24 cellular contexts compared by ENCODE assay signal in the genomic region with DNA sequence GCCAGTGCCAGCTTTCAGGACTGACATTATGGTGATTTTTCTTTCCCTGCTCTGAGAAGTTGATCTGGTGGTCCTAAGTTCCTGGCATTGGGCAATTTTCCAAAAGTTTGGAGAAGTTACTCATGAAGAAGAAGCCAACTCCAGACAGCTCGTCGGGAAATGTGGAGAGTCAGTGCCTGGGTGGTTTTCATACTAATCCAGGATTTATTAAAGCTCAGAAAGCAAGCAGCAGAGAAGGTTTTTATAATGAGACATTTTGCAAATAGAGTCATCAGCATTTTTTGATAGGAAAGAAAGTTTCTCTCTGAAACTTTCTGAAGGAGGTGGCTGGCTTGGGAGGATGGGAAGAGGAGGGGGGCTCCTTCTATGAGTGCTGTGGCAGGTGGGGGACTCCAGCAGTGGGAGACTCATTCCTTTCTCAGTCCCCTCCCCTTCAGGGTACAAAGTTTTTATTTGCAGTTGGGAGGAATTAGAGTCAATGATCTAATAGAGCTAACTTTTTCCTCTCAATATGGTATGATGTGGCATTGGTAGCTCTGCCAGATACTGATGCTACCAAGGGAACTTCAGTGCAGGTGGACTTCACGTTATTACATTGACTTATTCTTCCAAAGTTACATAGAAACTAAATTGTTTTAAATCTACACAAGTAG. TPM values are rescaled to one million over a fixed set of nuclear protein-coding genes. Genes with fewer than 3 reads are reported as not detected.
DNase-seq lines count a peak whose midpoint lies in the region; ATAC-seq, FAIRE-seq and TF ChIP-seq lines count a peak whose summit lies in the region.
"Had no signal": no experiment of that assay in that cellular context is flagged by ENCODE, and none has a peak within 500 bp of the region (broad histone marks: within the 10 kb centered on the region; RNA-seq: fewer than 3 reads in every experiment).

No MANE protein-coding gene starts in this region.

- WGBS in HepG2 (ENCODE audit: low lambda C conversion rate) = 49% methylated on average over 3 of the region's 3 CpGs
- 82 to 86% methylated on average over 3 of the region's 3 CpGs for WGBS in heart right ventricle, 2 donors

- H3K27me3 ChIP-seq in BLaER1 treated with 17β-estradiol and CSF1 and Interleukin-3, amounts not matched to agents 10 nM and 100 nM = no peaks in the 10 kb centered on the region
- H3K27me3 ChIP-seq in HepG2 (ENCODE audit: control insufficient read depth in 1 of 2, insufficient read depth in 2 of 2, low read length in 2 of 2) (no peaks in the 10 kb centered on the region), heart right ventricle (peaks cover 0 to 80% (median 52%) of the 10 kb centered on the region in 7 donors)
- H3K27me3 ChIP-seq: pancreas, sigmoid colon had no signal

- no peak overlapping the region for H3K4me3 ChIP-seq in BLaER1 treated with 17β-estradiol and CSF1 and Interleukin-3, amounts not matched to agents 10 nM and 100 nM
- H3K4me3 ChIP-seq in HepG2 (replicated peaks in 1 of 3; ENCODE audit: insufficient read depth in 1 of 3, low read depth in 2 of 3, low read length in 3 of 3) (no peak overlapping the region), heart right ventricle (no peak overlapping the region)
- H3K4me3 ChIP-seq: pancreas, sigmoid colon had no signal

- H3K27ac Mint-ChIP-seq in activated CD8-positive, alpha-beta T cell treated with anti-CD3 and anti-CD28 coated beads, Interleukin-2, amount 10 ng/mL, durations not matched to agents 7 days and 5 days = peak overlapping the region; percentile 91
- H3K27ac Mint-ChIP-seq: endodermal cell had no signal

- no peak for FAIRE-seq in HepG2 (lab: Jason Lieb, UNC)
- no peak for FAIRE-seq in HTR-8/SVneo (lab: Jason Lieb, UNC)
- FAIRE-seq: colon, GM18507, H1, pancreas had no signal

- H4K20me1 ChIP-seq in BLaER1 treated with 17β-estradiol and CSF1 and Interleukin-3, amounts not matched to agents 10 nM and 100 nM = no peaks in the 10 kb centered on the region
- no peaks in the 10 kb centered on the region for H4K20me1 ChIP-seq in HepG2 (ENCODE audit: insufficient read depth, low read length)

- intact Hi-C loops in HepG2 (cut with micrococcal nuclease; ENCODE audit: unreplicated experiment) = no loop called here
- intact Hi-C loops in heart right ventricle (cut with DNase I) = no loop called here

- H3K9me3 Mint-ChIP-seq in activated CD8-positive, alpha-beta T cell treated with anti-CD3 and anti-CD28 coated beads, Interleukin-2, amount 10 ng/mL, durations not matched to agents 7 days and 5 days (ENCODE audit: insufficient read depth) = no peaks in the 10 kb centered on the region
- H3K9me3 Mint-ChIP-seq: endodermal cell had no signal

- CTCF ChIA-PET in activated CD8-positive, alpha-beta T cell treated with anti-CD3 and anti-CD28 coated beads, Interleukin-2, amount 10 ng/mL, durations not matched to agents 7 days and 5 days (lab: Charles Lee) = interaction anchor here (0.9 to 5.7 kb wide), 10 partner anchors 10 to 83 kb away, joined by 3 to 44 read pairs (median 4); no protein-coding TSS in a partner anchor
- CTCF ChIA-PET in HepG2 (lab: Yijun Ruan, JAX; ENCODE audit: low intra/inter-chr PET ratio, low total read pairs) = no interaction called here

- DNase-seq in EH (ENCODE audit: low read depth) (peak; percentile 29), HepG2 (ENCODE audit: low spot score) (peak; percentile 71), NAMALWA (ENCODE audit: low spot score) (no peak), HTR-8/SVneo (ENCODE audit: insufficient read length, low spot score) (no peak), heart right ventricle (no peak)
- no peak for DNase-seq in activated CD8-positive, alpha-beta T cell treated with anti-CD3 and anti-CD28 coated beads, Interleukin-2, amount 10 ng/mL, durations not matched to agents 7 days and 5 days
- DNase-seq: activated naive CD4-positive, alpha-beta T cell treated with anti-CD3 and anti-CD28 coated beads, Interleukin-2, amount 50 U/mL, for 16 hours; COR-L47; endodermal cell; glutamatergic neuron; NCI-H1436; NCI-H774; pancreas; sigmoid colon; stimulated activated CD4-positive, alpha-beta T cell treated with anti-CD3 and anti-CD28 coated beads, Interleukin-2, amount 100 ng/mL, for 24 hours; trophoblast cell; WERI-Rb-1 had no signal

- no peak for TF ChIP-seq POLR2A in HepG2 (IDR thresholded peaks at IDR 0.05; ENCODE audit: insufficient read depth in 1 of 2, low read depth in 2 of 2, low read length in 2 of 2)

- H3K36me3 Mint-ChIP-seq in activated CD8-positive, alpha-beta T cell treated with anti-CD3 and anti-CD28 coated beads, Interleukin-2, amount 10 ng/mL, durations not matched to agents 7 days and 5 days (ENCODE audit: low read depth) = peaks cover 51% of the 10 kb centered on the region
- H3K36me3 Mint-ChIP-seq: brain had no signal

- TF ChIP-seq RAD21 in HepG2 (CRISPR knock-in tag; IDR thresholded peaks at IDR 0.05) = no peak

- TF ChIP-seq CTCF in HepG2 (CRISPR knock-in tag; IDR thresholded peaks at IDR 0.05) = no peak
- no peak for TF ChIP-seq CTCF in heart right ventricle (IDR thresholded peaks at IDR 0.05)

- no peak for TF ChIP-seq EP300 in HepG2 (IDR thresholded peaks at IDR 0.05; ENCODE audit: low read depth in 2 of 2, low read length in 2 of 2)
- no peak for TF ChIP-seq EP300 in HepG2 (CRISPR knock-in tag; IDR thresholded peaks at IDR 0.05; ENCODE audit: borderline replicate concordance)

- ATAC-seq in activated CD8-positive, alpha-beta T cell treated with anti-CD3 and anti-CD28 coated beads, Interleukin-2, amount 10 ng/mL, durations not matched to agents 7 days and 5 days = no peak
- ATAC-seq in HepG2 = peak; percentile 57
- no peak for ATAC-seq in heart right ventricle
- no peak for ATAC-seq in GM18502 (IDR thresholded peaks at IDR 0.05; ENCODE audit: poor library complexity, unreplicated experiment)
- ATAC-seq: pancreas had no signal

- no peaks in the 10 kb centered on the region for H3K79me2 ChIP-seq in HepG2 (ENCODE audit: insufficient read depth, low read length)

- H3K9ac ChIP-seq in BLaER1 treated with 17β-estradiol and CSF1 and Interleukin-3, amounts not matched to agents 10 nM and 100 nM = no peak overlapping the region
- no peak overlapping the region for H3K9ac ChIP-seq in HepG2 (ENCODE audit: insufficient read depth, low read depth, low read length)

- H3K4me1 ChIP-seq in BLaER1 treated with 17β-estradiol and CSF1 and Interleukin-3, amounts not matched to agents 10 nM and 100 nM = peaks cover 18 to 45% (median 32%) of the 10 kb centered on the region in 10 experiments
- peaks cover 100% of the 10 kb centered on the region for H3K4me1 ChIP-seq in HepG2 (ENCODE audit: insufficient read depth, low read length)
- peaks cover 0 to 65% (median 8%) of the 10 kb centered on the region in 9 donors for H3K4me1 ChIP-seq in heart right ventricle

- no peaks in the 10 kb centered on the region for H3K9me3 ChIP-seq in BLaER1 treated with 17β-estradiol and CSF1 and Interleukin-3, amounts not matched to agents 10 nM and 100 nM (replicated peaks in 1 of 11)
- no peaks in the 10 kb centered on the region for H3K9me3 ChIP-seq in HepG2 (ENCODE audit: low read length)
- H3K9me3 ChIP-seq in heart right ventricle = no peaks in the 10 kb centered on the region
- H3K9me3 ChIP-seq: pancreas, sigmoid colon had no signal

- BruUV-seq in HepG2 (replicated peaks; lab: Mats Ljungman, UMichigan) = no TSS peak

- H3K36me3 ChIP-seq in BLaER1 treated with 17β-estradiol and CSF1 and Interleukin-3, amounts not matched to agents 10 nM and 100 nM = no peaks in the 10 kb centered on the region
- H3K36me3 ChIP-seq in HepG2 (replicated peaks in 1 of 2; ENCODE audit: control insufficient read depth in 1 of 2, insufficient read depth in 2 of 2, low read length in 2 of 2) = no peaks in the 10 kb centered on the region
- no peaks in the 10 kb centered on the region for H3K36me3 ChIP-seq in heart right ventricle
- H3K36me3 ChIP-seq: pancreas, sigmoid colon, WERI-Rb-1 had no signal

- peak overlapping the region; percentile 54 for H3K4me3 Mint-ChIP-seq in activated CD8-positive, alpha-beta T cell treated with anti-CD3 and anti-CD28 coated beads, Interleukin-2, amount 10 ng/mL, durations not matched to agents 7 days and 5 days
- H3K4me3 Mint-ChIP-seq: brain; endodermal cell; stimulated activated naive CD8-positive, alpha-beta T cell treated with anti-CD3 and anti-CD28 coated beads, Interleukin-15, Interleukin-2, amounts not matched to agents 100 ng/mL and 50 ng/mL, for 24 hours had no signal

- no peak overlapping the region for H3K27ac ChIP-seq in BLaER1 treated with 17β-estradiol and CSF1 and Interleukin-3, amounts not matched to agents 10 nM and 100 nM
- H3K27ac ChIP-seq in HepG2 (ENCODE audit: extremely low read length, insufficient read depth, low read length) = peak overlapping the region; percentile 23
- H3K27ac ChIP-seq in heart right ventricle = no peak overlapping the region
- H3K27ac ChIP-seq: pancreas, sigmoid colon, WERI-Rb-1 had no signal

- POLR2A ChIA-PET in activated CD8-positive, alpha-beta T cell treated with anti-CD3 and anti-CD28 coated beads, Interleukin-2, amount 10 ng/mL, durations not matched to agents 7 days and 5 days (lab: Charles Lee) = interaction anchor here (0.8 to 3.6 kb wide), 5 partner anchors 9 to 76 kb away, joined by 3 to 16 read pairs (median 4); no protein-coding TSS in a partner anchor
- POLR2A ChIA-PET in HepG2 (lab: Yijun Ruan, JAX) = interaction anchor here (0.9 to 1.2 kb wide), 2 partner anchors 18 to 21 kb away, joined by 4 to 7 read pairs; no protein-coding TSS in a partner anchor

- H3K4me2 ChIP-seq in BLaER1 treated with 17β-estradiol and CSF1 and Interleukin-3, amounts not matched to agents 10 nM and 100 nM = peak overlapping the region in 7 of 11 experiments; percentile 5 to 45 (median 26); a peak in 5 of 22 replicates
- H3K4me2 ChIP-seq in HepG2 (ENCODE audit: low read depth, low read length) = 0 out of 2 replicates have a peak overlapping the region, but pooled peaks have one; percentile 8

- H3K4me1 Mint-ChIP-seq in activated CD8-positive, alpha-beta T cell treated with anti-CD3 and anti-CD28 coated beads, Interleukin-2, amount 10 ng/mL, durations not matched to agents 7 days and 5 days (ENCODE audit: low read depth) = peaks cover 97% of the 10 kb centered on the region

- in situ Hi-C loops in HepG2 (cut with HindIII; ENCODE audit: extremely low pct_ligation_motif_present, low pct_unique_long_range_greater_than_20kb) = no loop called here

- H2AFZ ChIP-seq in HepG2 (ENCODE audit: low read length) = no peak overlapping the region

- H3K27me3 Mint-ChIP-seq in activated CD8-positive, alpha-beta T cell treated with anti-CD3 and anti-CD28 coated beads, Interleukin-2, amount 10 ng/mL, durations not matched to agents 7 days and 5 days (ENCODE audit: low read depth) = no peaks in the 10 kb centered on the region
- H3K27me3 Mint-ChIP-seq: stimulated activated naive CD8-positive, alpha-beta T cell treated with anti-CD3 and anti-CD28 coated beads, Interleukin-15, Interleukin-2, amounts not matched to agents 100 ng/mL and 50 ng/mL, for 24 hours had no signal

RNA-seq across cellular contexts. Expression of a gene that starts 55.4 kb away (rescaled TPM):
- total RNA-seq in activated CD8-positive, alpha-beta T cell treated with anti-CD3 and anti-CD28 coated beads, Interleukin-2, amount 10 ng/mL, durations not matched to agents 7 days and 5 days = 100 to 1,000 TPM; 532 to 569 TPM
- total RNA-seq in HepG2 (2016; rRNA removed; fragmentation: Illumina TruSeq; extraction: Trizol) = 1.5 and 3.6 TPM in 2 replicates
- 0.53 and 1.6 TPM in 2 replicates for total RNA-seq in HepG2 (2016; cell fraction: cytosol; rRNA removed; fragmentation: Illumina TruSeq; extraction: Trizol; ENCODE audit: low read depth)
- total RNA-seq in HepG2 (2016; cell fraction: insoluble cytoplasmic fraction; rRNA removed; fragmentation: Illumina TruSeq; extraction: Trizol) = 1.7 and 3.2 TPM in 2 replicates
- total RNA-seq in HepG2 (2016; cell fraction: membrane; rRNA removed; fragmentation: Illumina TruSeq; extraction: Trizol) = 2.6 TPM in 2 replicates
- total RNA-seq in HepG2 (2016; cell fraction: nucleus; rRNA removed; fragmentation: Illumina TruSeq; extraction: Trizol) = 5.2 and 5.5 TPM in 2 replicates
- polyA plus RNA-seq in HepG2 (2011; rRNA removed) = 8.5 and 12.1 TPM in 2 replicates
- polyA plus RNA-seq in HepG2 (2011; cell fraction: cytosol; rRNA removed) = 3.0 and 4.2 TPM in 2 replicates
- 48.8 and 59.2 TPM in 2 replicates for polyA plus RNA-seq in HepG2 (2011; cell fraction: nucleus; rRNA removed)
- 1.4 and 5.2 TPM in 2 replicates for polyA plus RNA-seq in HepG2 (2012)
- 0.17 and 0.26 TPM in 2 replicates for polyA plus RNA-seq in HepG2 (2016; cell fraction: cytosol; fragmentation: Illumina TruSeq; extraction: Trizol; ENCODE audit: low read depth)
- polyA plus RNA-seq in HepG2 (2016; cell fraction: insoluble cytoplasmic fraction; fragmentation: Illumina TruSeq; extraction: Trizol; ENCODE audit: low read depth) = 1.1 and 1.3 TPM in 2 replicates
- polyA plus RNA-seq in HepG2 (2016; cell fraction: membrane; fragmentation: Illumina TruSeq; extraction: Trizol; ENCODE audit: low read depth) = 0.64 and 0.93 TPM in 2 replicates
- 13.6 and 20.3 TPM in 2 replicates for polyA plus RNA-seq in HepG2 (2016; cell fraction: nucleus; fragmentation: Illumina TruSeq; extraction: Trizol; ENCODE audit: insufficient read depth, low read depth)
- 11.5 and 35.1 TPM in 2 replicates for polyA minus RNA-seq in HepG2 (2011; rRNA and poly(A)+ RNA removed; ENCODE audit: low replicate concordance)
- polyA minus RNA-seq in HepG2 (2011; cell fraction: cytosol; rRNA and poly(A)+ RNA removed) = 3.8 and 5.5 TPM in 2 replicates
- 4.1 and 7.1 TPM in 2 replicates for polyA minus RNA-seq in HepG2 (2011; cell fraction: nucleus; rRNA and poly(A)+ RNA removed)
- 1 to 10 TPM in 3 of 10 donors, under 1 TPM in 7; 0.17 to 8.8 (median 0.55) TPM for total RNA-seq in heart right ventricle
- under 1 TPM; 0.45 to 0.51 TPM for polyA plus RNA-seq in heart right ventricle

Comparison
In these comparisons a context has a peak if more than half of its experiments do, and no peak if none do; other contexts are left out.
1. DNase-seq: peak in EH (single experiment) and HepG2 (single experiment); none in activated CD8-positive, alpha-beta T cell treated with anti-CD3 and anti-CD28 coated beads, Interleukin-2, amount 10 ng/mL, durations not matched to agents 7 days and 5 days (single experiment), NAMALWA (single experiment), HTR-8/SVneo (single experiment) and heart right ventricle (0 of 2).
2. RNA of a gene that starts 55.4 kb away (total RNA-seq): 532 to 569 TPM in activated CD8-positive, alpha-beta T cell treated with anti-CD3 and anti-CD28 coated beads, Interleukin-2, amount 10 ng/mL, durations not matched to agents 7 days and 5 days; 0.53 to 5.5 TPM in HepG2 and 0.17 to 8.8 TPM in heart right ventricle; every median in the first group is over 10 times any median in the second.